Comparison of ENCODE assay signal across 18 cellular contexts in the genomic region with DNA sequence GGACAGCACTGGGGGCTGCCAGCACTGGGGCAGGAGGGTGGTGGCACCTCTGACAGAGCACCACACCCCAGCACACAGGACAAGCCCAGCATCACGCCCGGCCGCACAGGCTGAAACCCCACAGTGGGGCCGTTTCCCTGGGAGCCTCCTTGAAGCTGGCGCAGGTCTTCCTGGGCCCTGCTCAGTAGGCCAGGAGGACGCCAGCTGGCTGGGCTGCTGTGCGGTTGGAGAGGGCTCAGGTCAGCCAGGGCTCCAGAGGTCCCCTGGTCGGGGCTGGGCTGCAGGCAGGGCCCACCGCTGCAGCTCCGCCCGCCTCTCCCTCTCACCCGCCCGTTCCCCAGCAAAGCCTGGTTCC.
"Had no signal": no experiment of that assay in that cellular context is flagged by ENCODE, and none has a peak within 500 bp of the region (broad histone marks: within the 10 kb centered on the region; RNA-seq: fewer than 3 reads in every experiment).

No MANE protein-coding gene starts in this region.

- ATAC-seq: activated CD8-positive, alpha-beta memory T cell treated with anti-CD3 and anti-CD28 coated beads, Interleukin-2, amount 10 ng/mL, durations not matched to agents 7 days and 5 days; left colon; lower lobe of right lung; stimulated activated naive CD8-positive, alpha-beta T cell treated with anti-CD3 and anti-CD28 coated beads, Interleukin-15, Interleukin-2, amounts not matched to agents 100 U/mL and 50 U/mL, for 24 hours; T-helper 17 cell had no signal

- DNase-seq: activated CD4-positive, alpha-beta memory T cell treated with anti-CD3 and anti-CD28 coated beads, Interleukin-2, amount 10 ng/mL, durations not matched to agents 7 days and 5 days; activated CD4-positive, alpha-beta T cell treated with anti-CD3 and anti-CD28 coated beads for 4 hours; activated CD4-positive, CD25-positive, alpha-beta regulatory T cell; activated T-cell treated with anti-CD3 and anti-CD28 coated beads for 4 hours; brain microvascular endothelial cell; central memory CD4-positive, alpha-beta T cell; heart right ventricle; left colon; lower lobe of right lung; mesendoderm; naive B cell; posterior cingulate gyrus; stimulated activated CD4-positive, alpha-beta T cell treated with anti-CD3 and anti-CD28 coated beads, Interleukin-12 subunit alpha, Interleukin-12 subunit beta, amount 100 ng/mL, for 4 hours; stimulated activated CD4-positive, alpha-beta T cell treated with anti-CD3 and anti-CD28 coated beads, Interleukin-4, amount 100 ng/mL, for 4 hours; stimulated activated naive CD8-positive, alpha-beta T cell treated with anti-CD3 and anti-CD28 coated beads, Interleukin-15, Interleukin-2, amounts not matched to agents 100 U/mL and 50 U/mL, for 24 hours; SW 1271; T-helper 17 cell had no signal
